1 cellular context compared by ENCODE assay signal in the genomic region with DNA sequence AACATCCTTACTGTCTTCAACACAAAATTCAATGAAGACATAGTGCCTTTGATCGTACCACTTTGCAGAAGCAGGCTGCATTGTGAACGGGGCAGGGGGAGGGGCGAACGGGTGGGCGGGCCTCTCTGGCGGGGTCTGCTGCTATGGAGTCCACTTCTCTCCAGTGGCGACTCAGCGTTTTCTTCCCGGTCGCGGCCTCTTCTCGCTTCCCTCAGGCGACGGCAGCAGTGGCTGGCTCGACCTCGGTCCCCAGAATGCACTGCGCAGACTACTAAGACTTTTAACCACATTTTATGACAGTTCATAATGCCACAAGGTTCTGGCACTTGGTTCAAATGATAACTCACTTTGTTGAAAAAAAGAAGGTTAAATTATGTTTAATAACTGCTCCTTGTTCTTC.
TF ChIP-seq lines count a peak whose summit lies in the region.

No MANE protein-coding gene starts in this region.

TF ChIP-seq in WTC11, 78 proteins besides CTCF, POLR2A, EP300 and RAD21 (continued from another document):
- TF ChIP-seq, protein P1, sequence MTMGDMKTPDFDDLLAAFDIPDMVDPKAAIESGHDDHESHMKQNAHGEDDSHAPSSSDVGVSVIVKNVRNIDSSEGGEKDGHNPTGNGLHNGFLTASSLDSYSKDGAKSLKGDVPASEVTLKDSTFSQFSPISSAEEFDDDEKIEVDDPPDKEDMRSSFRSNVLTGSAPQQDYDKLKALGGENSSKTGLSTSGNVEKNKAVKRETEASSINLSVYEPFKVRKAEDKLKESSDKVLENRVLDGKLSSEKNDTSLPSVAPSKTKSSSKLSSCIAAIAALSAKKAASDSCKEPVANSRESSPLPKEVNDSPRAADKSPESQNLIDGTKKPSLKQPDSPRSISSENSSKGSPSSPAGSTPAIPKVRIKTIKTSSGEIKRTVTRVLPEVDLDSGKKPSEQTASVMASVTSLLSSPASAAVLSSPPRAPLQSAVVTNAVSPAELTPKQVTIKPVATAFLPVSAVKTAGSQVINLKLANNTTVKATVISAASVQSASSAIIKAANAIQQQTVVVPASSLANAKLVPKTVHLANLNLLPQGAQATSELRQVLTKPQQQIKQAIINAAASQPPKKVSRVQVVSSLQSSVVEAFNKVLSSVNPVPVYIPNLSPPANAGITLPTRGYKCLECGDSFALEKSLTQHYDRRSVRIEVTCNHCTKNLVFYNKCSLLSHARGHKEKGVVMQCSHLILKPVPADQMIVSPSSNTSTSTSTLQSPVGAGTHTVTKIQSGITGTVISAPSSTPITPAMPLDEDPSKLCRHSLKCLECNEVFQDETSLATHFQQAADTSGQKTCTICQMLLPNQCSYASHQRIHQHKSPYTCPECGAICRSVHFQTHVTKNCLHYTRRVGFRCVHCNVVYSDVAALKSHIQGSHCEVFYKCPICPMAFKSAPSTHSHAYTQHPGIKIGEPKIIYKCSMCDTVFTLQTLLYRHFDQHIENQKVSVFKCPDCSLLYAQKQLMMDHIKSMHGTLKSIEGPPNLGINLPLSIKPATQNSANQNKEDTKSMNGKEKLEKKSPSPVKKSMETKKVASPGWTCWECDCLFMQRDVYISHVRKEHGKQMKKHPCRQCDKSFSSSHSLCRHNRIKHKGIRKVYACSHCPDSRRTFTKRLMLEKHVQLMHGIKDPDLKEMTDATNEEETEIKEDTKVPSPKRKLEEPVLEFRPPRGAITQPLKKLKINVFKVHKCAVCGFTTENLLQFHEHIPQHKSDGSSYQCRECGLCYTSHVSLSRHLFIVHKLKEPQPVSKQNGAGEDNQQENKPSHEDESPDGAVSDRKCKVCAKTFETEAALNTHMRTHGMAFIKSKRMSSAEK (CRISPR knock-in tag; IDR thresholded peaks at IDR 0.05; ENCODE audit: borderline replicate concordance), result no peak
- TF ChIP-seq, protein P2, sequence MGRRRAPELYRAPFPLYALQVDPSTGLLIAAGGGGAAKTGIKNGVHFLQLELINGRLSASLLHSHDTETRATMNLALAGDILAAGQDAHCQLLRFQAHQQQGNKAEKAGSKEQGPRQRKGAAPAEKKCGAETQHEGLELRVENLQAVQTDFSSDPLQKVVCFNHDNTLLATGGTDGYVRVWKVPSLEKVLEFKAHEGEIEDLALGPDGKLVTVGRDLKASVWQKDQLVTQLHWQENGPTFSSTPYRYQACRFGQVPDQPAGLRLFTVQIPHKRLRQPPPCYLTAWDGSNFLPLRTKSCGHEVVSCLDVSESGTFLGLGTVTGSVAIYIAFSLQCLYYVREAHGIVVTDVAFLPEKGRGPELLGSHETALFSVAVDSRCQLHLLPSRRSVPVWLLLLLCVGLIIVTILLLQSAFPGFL (CRISPR knock-in tag; IDR thresholded peaks at IDR 0.05; ENCODE audit: borderline replicate concordance), result no peak
- TF ChIP-seq SP1 (CRISPR knock-in tag; conservative IDR thresholded peaks at IDR 0.05) (no peak), NR2C2 (CRISPR knock-in tag; IDR thresholded peaks at IDR 0.05) (no peak), SOX15 (CRISPR knock-in tag; IDR thresholded peaks at IDR 0.05) (no peak), ZNF263 (CRISPR knock-in tag; IDR thresholded peaks at IDR 0.05; ENCODE audit: low read depth) (no peak), OVOL2 (CRISPR knock-in tag; IDR thresholded peaks at IDR 0.05; ENCODE audit: borderline replicate concordance) (no peak), JAZF1 (CRISPR knock-in tag; IDR thresholded peaks at IDR 0.05) (no peak), ZNF232 (CRISPR knock-in tag; IDR thresholded peaks at IDR 0.05) (no peak)
- TF ChIP-seq, protein P3, sequence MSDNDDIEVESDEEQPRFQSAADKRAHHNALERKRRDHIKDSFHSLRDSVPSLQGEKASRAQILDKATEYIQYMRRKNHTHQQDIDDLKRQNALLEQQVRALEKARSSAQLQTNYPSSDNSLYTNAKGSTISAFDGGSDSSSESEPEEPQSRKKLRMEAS (CRISPR knock-in tag; IDR thresholded peaks at IDR 0.05), result no peak
- TF ChIP-seq, protein P4, sequence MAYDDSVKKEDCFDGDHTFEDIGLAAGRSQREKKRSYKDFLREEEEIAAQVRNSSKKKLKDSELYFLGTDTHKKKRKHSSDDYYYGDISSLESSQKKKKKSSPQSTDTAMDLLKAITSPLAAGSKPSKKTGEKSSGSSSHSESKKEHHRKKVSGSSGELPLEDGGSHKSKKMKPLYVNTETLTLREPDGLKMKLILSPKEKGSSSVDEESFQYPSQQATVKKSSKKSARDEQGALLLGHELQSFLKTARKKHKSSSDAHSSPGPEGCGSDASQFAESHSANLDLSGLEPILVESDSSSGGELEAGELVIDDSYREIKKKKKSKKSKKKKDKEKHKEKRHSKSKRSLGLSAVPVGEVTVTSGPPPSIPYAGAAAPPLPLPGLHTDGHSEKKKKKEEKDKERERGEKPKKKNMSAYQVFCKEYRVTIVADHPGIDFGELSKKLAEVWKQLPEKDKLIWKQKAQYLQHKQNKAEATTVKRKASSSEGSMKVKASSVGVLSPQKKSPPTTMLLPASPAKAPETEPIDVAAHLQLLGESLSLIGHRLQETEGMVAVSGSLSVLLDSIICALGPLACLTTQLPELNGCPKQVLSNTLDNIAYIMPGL (CRISPR knock-in tag; IDR thresholded peaks at IDR 0.05), result no peak
- TF ChIP-seq, protein P5, sequence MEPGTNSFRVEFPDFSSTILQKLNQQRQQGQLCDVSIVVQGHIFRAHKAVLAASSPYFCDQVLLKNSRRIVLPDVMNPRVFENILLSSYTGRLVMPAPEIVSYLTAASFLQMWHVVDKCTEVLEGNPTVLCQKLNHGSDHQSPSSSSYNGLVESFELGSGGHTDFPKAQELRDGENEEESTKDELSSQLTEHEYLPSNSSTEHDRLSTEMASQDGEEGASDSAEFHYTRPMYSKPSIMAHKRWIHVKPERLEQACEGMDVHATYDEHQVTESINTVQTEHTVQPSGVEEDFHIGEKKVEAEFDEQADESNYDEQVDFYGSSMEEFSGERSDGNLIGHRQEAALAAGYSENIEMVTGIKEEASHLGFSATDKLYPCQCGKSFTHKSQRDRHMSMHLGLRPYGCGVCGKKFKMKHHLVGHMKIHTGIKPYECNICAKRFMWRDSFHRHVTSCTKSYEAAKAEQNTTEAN (CRISPR knock-in tag; IDR thresholded peaks at IDR 0.05), result no peak
TF ChIP-seq in WTC11: peak in this region for 0.
